Comparison of ENCODE assay signal across 18 cellular contexts in the genomic region with DNA sequence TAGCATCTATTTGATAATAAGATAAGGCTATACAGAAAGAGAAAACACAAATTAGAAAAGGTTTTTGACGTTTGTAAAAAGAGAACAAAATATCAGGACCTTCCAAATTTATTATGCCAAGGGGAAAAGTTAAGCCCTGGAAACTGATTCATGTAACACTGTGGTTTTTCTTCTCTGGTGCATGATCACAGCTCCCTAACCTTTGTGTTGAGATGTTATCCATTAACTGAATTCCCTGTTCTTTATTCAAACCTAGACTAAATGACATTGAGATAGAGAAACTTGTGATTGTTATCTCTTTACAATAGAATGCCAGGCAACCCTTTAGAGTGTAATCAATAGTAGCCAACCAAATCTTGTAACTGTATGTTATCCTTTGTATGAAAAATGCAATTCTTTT.
A peak's percentile ranks its signal among the peaks of the same experiment; 100 is the strongest.
DNase-seq lines count a peak whose midpoint lies in the region; ATAC-seq and TF ChIP-seq lines count a peak whose summit lies in the region.
"Had no signal": no experiment of that assay in that cellular context is flagged by ENCODE, and none has a peak within 500 bp of the region (broad histone marks: within the 10 kb centered on the region; RNA-seq: fewer than 3 reads in every experiment).

No MANE protein-coding gene starts in this region.

- H3K36me3 Mint-ChIP-seq in naive thymus-derived CD8-positive, alpha-beta T cell, result peaks cover 0 to 1% (median 0%) of the 10 kb centered on the region in 3 donors
- H3K36me3 Mint-ChIP-seq: CD4-positive, alpha-beta memory T cell had no signal

- peaks cover 3 to 29% (median 14%) of the 10 kb centered on the region in 9 donors for H3K9me3 Mint-ChIP-seq in naive thymus-derived CD8-positive, alpha-beta T cell

- POLR2A ChIA-PET in naive thymus-derived CD8-positive, alpha-beta T cell (lab: Charles Lee), result no interaction called here

- in situ Hi-C loops in ACHN (cut with HindIII; ENCODE audit: low pct_ligation_motif_present, low pct_unique_long_range_greater_than_20kb, low sequenced_read_pairs), result no loop called here

- H3K27me3 Mint-ChIP-seq in naive thymus-derived CD8-positive, alpha-beta T cell, result peaks cover 0 to 5% (median 0%) of the 10 kb centered on the region in 5 donors
- H3K27me3 Mint-ChIP-seq: CD4-positive, alpha-beta memory T cell had no signal

- TF ChIP-seq CTCF in epithelial cell of proximal tubule (conservative IDR thresholded peaks at IDR 0.05; ENCODE audit: low read depth, low read length) (no peak), kidney epithelial cell (IDR thresholded peaks at IDR 0.05; ENCODE audit: insufficient read depth, low read length, poor library complexity, severe bottlenecking) (no peak), left ventricle myocardium inferior (IDR thresholded peaks at IDR 0.05; ENCODE audit: borderline replicate concordance) (no peak)

- no peaks in the 10 kb centered on the region for H3K4me1 ChIP-seq in left ventricle myocardium inferior
- H3K4me1 ChIP-seq: A549 had no signal

- intact Hi-C loops in left ventricle myocardium inferior (cut with micrococcal nuclease), result no loop called here

- H3K27ac Mint-ChIP-seq in naive thymus-derived CD8-positive, alpha-beta T cell, result no peak overlapping the region
- H3K27ac Mint-ChIP-seq: CD4-positive, alpha-beta memory T cell had no signal

- ATAC-seq in HG02870 (IDR thresholded peaks at IDR 0.05; ENCODE audit: unreplicated experiment), result no peak
- ATAC-seq in naive thymus-derived CD8-positive, alpha-beta T cell, result no peak
- ATAC-seq: A549 had no signal

- H3K4me1 Mint-ChIP-seq in naive thymus-derived CD8-positive, alpha-beta T cell, result peaks cover 4 to 9% (median 5%) of the 10 kb centered on the region in 4 donors
- H3K4me1 Mint-ChIP-seq: CD4-positive, alpha-beta memory T cell had no signal

- DNase-seq in ACHN (peak; percentile 52), epithelial cell of proximal tubule (ENCODE audit: low read depth) (peak; percentile 64), kidney epithelial cell (ENCODE audit: low read depth) (peak; percentile 14), left kidney (ENCODE audit: low read depth, low spot score) (peak; percentile 37), left ventricle myocardium inferior (no peak), NCI-H1417 (lab: John Stamatoyannopoulos, UW) (no peak)
- DNase-seq in naive thymus-derived CD8-positive, alpha-beta T cell, result no peak
- DNase-seq: C1 segment of cervical spinal cord; CD4-positive, alpha-beta memory T cell; COR-L47; DMS153; DND-41; GM23248; H7; HCEC 1CT had no signal

- peaks cover 37% of the 10 kb centered on the region for H3K9me3 ChIP-seq in left ventricle myocardium inferior (replicated peaks)
- H3K9me3 ChIP-seq: A549 had no signal

- H3K36me3 ChIP-seq in kidney epithelial cell (ENCODE audit: control insufficient read depth, insufficient read depth, low read length) (no peaks in the 10 kb centered on the region), left ventricle myocardium inferior (no peaks in the 10 kb centered on the region)

- no peak overlapping the region for H3K27ac ChIP-seq in left ventricle myocardium inferior (replicated peaks)
- H3K27ac ChIP-seq: 22Rv1, A549, GM23248 had no signal

- H3K27me3 ChIP-seq in kidney epithelial cell (ENCODE audit: control insufficient read depth, insufficient read depth, low read length), result no peaks in the 10 kb centered on the region
- no peaks in the 10 kb centered on the region for H3K27me3 ChIP-seq in left ventricle myocardium inferior (ENCODE audit: low read depth)

- peak overlapping the region; percentile 21 for H3K4me3 ChIP-seq in epithelial cell of proximal tubule (ENCODE audit: low read depth, low read length)
- no peak overlapping the region for H3K4me3 ChIP-seq in kidney epithelial cell (ENCODE audit: low read depth, low read length)
- H3K4me3 ChIP-seq in left ventricle myocardium inferior, result no peak overlapping the region
- H3K4me3 ChIP-seq: A549, GM23248 had no signal

- no peak overlapping the region for H3K4me3 Mint-ChIP-seq in naive thymus-derived CD8-positive, alpha-beta T cell
- H3K4me3 Mint-ChIP-seq: CD4-positive, alpha-beta memory T cell had no signal

Comparison
In these comparisons a context has a peak if more than half of its experiments do, and no peak if none do; other contexts are left out.
1. DNase-seq: peak in ACHN (single experiment), epithelial cell of proximal tubule (single experiment), kidney epithelial cell (single experiment) and left kidney (single experiment); none in left ventricle myocardium inferior (single experiment), naive thymus-derived CD8-positive, alpha-beta T cell (0 of 10) and NCI-H1417 (0 of 3).